Comparison of ENCODE assay signal across 1 cellular context in the genomic region with DNA sequence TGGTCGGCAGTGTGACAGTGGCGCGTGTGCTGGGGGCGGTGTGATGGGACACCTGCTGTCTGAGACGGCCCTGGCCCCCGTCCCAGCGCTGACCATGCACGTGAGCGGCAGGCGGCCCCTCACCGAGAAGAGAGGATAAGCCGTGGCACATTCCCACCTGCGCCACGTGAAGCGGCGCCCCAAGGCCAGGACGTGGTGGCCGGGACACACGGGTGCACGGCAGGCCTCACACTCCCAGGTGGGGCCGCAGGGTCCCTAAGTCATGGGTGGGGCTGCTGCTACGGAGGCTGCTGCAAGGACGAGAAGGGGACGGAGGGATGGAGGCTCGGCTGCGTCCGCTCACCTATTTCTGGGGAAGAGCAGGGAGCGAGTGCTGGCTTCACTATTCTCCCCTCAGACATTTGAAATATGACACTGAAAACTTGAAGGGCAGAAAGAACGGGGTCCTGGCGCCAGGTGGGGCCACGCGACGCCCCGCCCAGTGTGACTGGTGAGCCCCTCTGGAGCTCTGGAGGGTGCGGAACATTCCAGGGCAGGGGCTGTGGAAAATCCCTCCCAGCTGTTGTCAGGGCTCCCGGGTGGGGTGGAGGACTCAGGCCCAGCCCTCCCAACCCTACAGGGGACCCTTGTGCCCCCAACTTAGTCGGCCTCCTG.
TF ChIP-seq lines count a peak whose summit lies in the region.

No MANE protein-coding gene starts in this region.

TF ChIP-seq in K562, 482 proteins besides CTCF, POLR2A, EP300 and RAD21:
- no peak for TF ChIP-seq POLR2AphosphoS5 (IDR thresholded peaks at IDR 0.05; ENCODE audit: control insufficient read depth, insufficient read depth, low read depth, low read length)
- no peak for TF ChIP-seq GTF2A2 (tag; IDR thresholded peaks at IDR 0.05)
- no peak for TF ChIP-seq PHB (CRISPR knock-in tag; IDR thresholded peaks at IDR 0.05)
- TF ChIP-seq, protein P1, sequence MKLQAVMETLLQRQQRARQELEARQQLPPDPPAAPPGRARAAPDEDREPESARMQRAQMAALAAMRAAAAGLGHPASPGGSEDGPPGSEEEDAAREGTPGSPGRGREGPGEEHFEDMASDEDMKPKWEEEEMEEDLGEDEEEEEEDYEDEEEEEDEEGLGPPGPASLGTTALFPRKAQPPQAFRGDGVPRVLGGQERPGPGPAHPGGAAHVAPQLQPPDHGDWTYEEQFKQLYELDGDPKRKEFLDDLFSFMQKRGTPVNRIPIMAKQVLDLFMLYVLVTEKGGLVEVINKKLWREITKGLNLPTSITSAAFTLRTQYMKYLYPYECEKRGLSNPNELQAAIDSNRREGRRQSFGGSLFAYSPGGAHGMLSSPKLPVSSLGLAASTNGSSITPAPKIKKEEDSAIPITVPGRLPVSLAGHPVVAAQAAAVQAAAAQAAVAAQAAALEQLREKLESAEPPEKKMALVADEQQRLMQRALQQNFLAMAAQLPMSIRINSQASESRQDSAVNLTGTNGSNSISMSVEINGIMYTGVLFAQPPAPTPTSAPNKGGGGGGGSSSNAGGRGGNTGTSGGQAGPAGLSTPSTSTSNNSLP (IDR thresholded peaks at IDR 0.05; ENCODE audit: borderline replicate concordance, low read depth, low read length) = no peak
- TF ChIP-seq ZBTB33 (CRISPR knock-in tag; IDR thresholded peaks at IDR 0.05) = peak; percentile 47; the same call in 1 of the 2 replicates
- no peak for TF ChIP-seq ATF7 (IDR thresholded peaks at IDR 0.05)
